ENCODE assay signal across 20 cellular contexts in genomic region chr9:94199776-94200175, GRCh38.
"Had no signal": no experiment of that assay in that cellular context is flagged by ENCODE, and none has a peak within 500 bp of the region (broad histone marks: within the 10 kb centered on the region; RNA-seq: fewer than 3 reads in every experiment).

No MANE protein-coding gene starts in this region.

- DNase-seq: activated CD4-positive, alpha-beta memory T cell treated with anti-CD3 and anti-CD28 coated beads, Interleukin-2, amount 10 ng/mL, durations not matched to agents 7 days and 5 days; activated CD4-positive, alpha-beta T cell treated with anti-CD3 and anti-CD28 coated beads, Interleukin-2, amount 10 ng/mL, durations not matched to agents 24 days and 14 days; activated CD4-positive, CD25-positive, alpha-beta regulatory T cell treated with anti-CD3 and anti-CD28 coated beads, Interleukin-2, amount 50 U/mL, for 72 hours; activated gamma-delta T cell treated with Interleukin-2 at 50 U/mL for 16 hours; activated naive CD8-positive, alpha-beta T cell treated with anti-CD3 and anti-CD28 coated beads, Interleukin-2, amount 50 U/mL, for 24 hours; activated T-cell treated with anti-CD3 and anti-CD28 coated beads, Interleukin-2, amount 50 U/mL, for 4 hours; brain microvascular endothelial cell; caudate nucleus; endodermal cell; esophagus squamous epithelium; left cardiac atrium; left ventricle myocardium superior; mucosa of descending colon; small intestine; stimulated activated CD4-positive, alpha-beta T cell treated with anti-CD3 and anti-CD28 coated beads, Interleukin-4, amount 100 ng/mL, for 24 hours; T-helper 9 cell had no signal

- H3K27me3 ChIP-seq: ascending aorta, brain microvascular endothelial cell, esophagus squamous epithelium, gastroesophageal sphincter, hepatocyte had no signal

- H3K27ac ChIP-seq: ascending aorta, brain microvascular endothelial cell, gastroesophageal sphincter, hepatocyte, thoracic aorta had no signal

- H3K4me1 ChIP-seq: ascending aorta, gastroesophageal sphincter had no signal

- H3K36me3 ChIP-seq: brain microvascular endothelial cell had no signal

- H3K4me3 ChIP-seq: ascending aorta, esophagus squamous epithelium, gastroesophageal sphincter, hepatocyte, mucosa of descending colon, thoracic aorta had no signal
